Comparison of ENCODE assay signal across 14 cellular contexts in the genomic region with DNA sequence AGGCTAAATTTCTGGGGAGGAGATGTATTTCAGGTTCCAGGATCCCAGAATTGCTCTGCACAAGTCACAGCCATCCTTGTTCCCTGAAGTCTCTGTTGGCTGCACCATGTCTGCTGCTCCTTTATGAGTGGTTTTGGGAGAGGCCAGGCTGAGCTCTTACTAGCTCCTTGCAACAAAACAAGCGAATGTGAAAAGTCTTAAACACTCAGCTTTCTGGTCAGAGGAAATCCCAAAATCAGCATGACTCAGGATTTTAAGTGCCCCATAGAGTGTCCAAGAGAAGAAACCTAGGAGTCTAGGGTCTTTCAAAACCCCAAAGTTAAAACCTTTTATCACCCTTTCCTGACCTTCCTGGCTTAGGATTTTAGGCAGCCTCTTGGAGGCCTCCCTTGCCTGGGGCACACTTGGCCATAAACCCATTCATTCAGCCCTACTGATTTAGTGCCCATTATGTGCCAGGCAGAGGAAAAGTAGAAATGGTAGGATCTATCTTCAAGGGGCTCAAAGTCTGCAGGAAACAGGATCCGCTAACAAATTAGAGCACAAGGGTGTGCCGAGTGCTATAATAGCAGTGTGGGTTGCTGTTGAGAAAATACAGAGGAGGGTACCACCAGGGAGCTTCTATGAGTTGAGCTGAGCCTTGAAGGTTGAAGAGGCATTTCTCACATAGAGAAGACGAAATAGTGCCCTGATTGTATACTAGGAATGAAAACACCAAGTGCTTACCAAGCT. TPM values are rescaled to one million over a fixed set of nuclear protein-coding genes. Genes with fewer than 3 reads are reported as not detected.
DNase-seq lines count a peak whose midpoint lies in the region; ATAC-seq and TF ChIP-seq lines count a peak whose summit lies in the region.
"Had no signal": no experiment of that assay in that cellular context is flagged by ENCODE, and none has a peak within 500 bp of the region (broad histone marks: within the 10 kb centered on the region; RNA-seq: fewer than 3 reads in every experiment).

No MANE protein-coding gene starts in this region.

- peak overlapping the region; percentile 70 for H3K27ac Mint-ChIP-seq in activated B cell treated with CpG ODN at 0.5 μM for 24 hours

- no peaks in the 10 kb centered on the region for H3K4me1 ChIP-seq in HAP-1

- TF ChIP-seq CTCF in AG04450 (IDR thresholded peaks at IDR 0.05; ENCODE audit: low read depth, low read length), result no peak
- no peak for TF ChIP-seq CTCF in activated B cell treated with CpG ODN at 0.5 μM for 24 hours (IDR thresholded peaks at IDR 0.05)
- TF ChIP-seq CTCF in fibroblast of villous mesenchyme (IDR thresholded peaks at IDR 0.05; ENCODE audit: insufficient read depth, low read depth, low read length), result no peak
- no peak for TF ChIP-seq CTCF in dorsolateral prefrontal cortex (IDR thresholded peaks at IDR 0.05 in 54 of 56, conservative IDR thresholded peaks at IDR 0.05 in 2 of 56; ENCODE audit: low read depth in 1 of 56, partially characterized antibody in 56 of 56)

- ATAC-seq in activated B cell treated with CpG ODN at 0.5 μM for 24 hours (ENCODE audit: low read depth) (no peak), GM21717 (IDR thresholded peaks at IDR 0.05; ENCODE audit: unreplicated experiment) (no peak)

- peak overlapping the region; percentile 57 for H3K27ac ChIP-seq in AG04450 (ENCODE audit: low read depth, low read length)
- peak overlapping the region in 8 of 59 donors; percentile 17 to 98 (median 97) for H3K27ac ChIP-seq in dorsolateral prefrontal cortex

- H3K27me3 Mint-ChIP-seq in activated B cell treated with CpG ODN at 0.5 μM for 24 hours, result peaks cover under 1% of the 10 kb centered on the region

- intact Hi-C loops in activated B cell treated with CpG ODN at 0.5 μM for 24 hours (cut with micrococcal nuclease) (no loop called here), dorsolateral prefrontal cortex (cut with DNase I) (no loop called here)

- peaks cover 17% of the 10 kb centered on the region for H3K4me1 Mint-ChIP-seq in activated B cell treated with CpG ODN at 0.5 μM for 24 hours

- H3K36me3 Mint-ChIP-seq in activated B cell treated with CpG ODN at 0.5 μM for 24 hours (ENCODE audit: low read depth), result peaks cover 3% of the 10 kb centered on the region

- H3K9me3 ChIP-seq in AG04450 (ENCODE audit: control insufficient read depth, insufficient read depth, low read length), result no peaks in the 10 kb centered on the region; the same call in 1 of the 2 replicates
- no peaks in the 10 kb centered on the region for H3K9me3 ChIP-seq in HAP-1

- H3K4me3 ChIP-seq in AG04450 (ENCODE audit: low read depth, low read length) (no peak overlapping the region), fibroblast of villous mesenchyme (ENCODE audit: low read depth, low read length) (no peak overlapping the region), HAP-1 (no peak overlapping the region), dorsolateral prefrontal cortex (peak overlapping the region in 12 of 59 donors; percentile 66 to 95 (median 76))

- POLR2A ChIA-PET in AG04450 (lab: Yijun Ruan, JAX) (no interaction called here), activated B cell treated with CpG ODN at 0.5 μM for 24 hours (lab: Charles Lee) (interaction anchor here (0.6 to 0.7 kb wide), 3 partner anchors 12 to 1075 kb away, joined by 3 to 9 read pairs (median 8); no protein-coding TSS in a partner anchor)

- no peak for DNase-seq in AG04450 (ENCODE audit: low read depth, low spot score)
- DNase-seq in ELF-1 (ENCODE audit: low read depth, low spot score), result peak; percentile 39
- no peak for DNase-seq in activated B cell treated with CpG ODN at 0.5 μM for 24 hours
- DNase-seq in fibroblast of villous mesenchyme (ENCODE audit: low read depth), result peak; percentile 41
- no peak for DNase-seq in HAP-1 (ENCODE audit: low spot score in 2 of 2)
- DNase-seq in RKO (ENCODE audit: low spot score), result no peak
- no peak for DNase-seq in dorsolateral prefrontal cortex
- DNase-seq: dermis blood vessel endothelial cell; NCI-H1436; stimulated activated CD8-positive, alpha-beta memory T cell treated with anti-CD3 and anti-CD28 coated beads, Interleukin-4, amount 100 ng/mL, for 48 hours had no signal

- H3K9me3 Mint-ChIP-seq in activated B cell treated with CpG ODN at 0.5 μM for 24 hours, result no peaks in the 10 kb centered on the region

- peak overlapping the region; percentile 98 for H3K4me3 Mint-ChIP-seq in activated B cell treated with CpG ODN at 0.5 μM for 24 hours

- CTCF ChIA-PET in AG04450 (lab: Charles Lee) (no interaction called here), activated B cell treated with CpG ODN at 0.5 μM for 24 hours (lab: Charles Lee) (interaction anchor here (1.4 kb wide), 1 partner anchor 38 kb away, joined by 3 read pairs; no protein-coding TSS in a partner anchor)

- in situ Hi-C loops in HAP-1 (cut with MboI; ENCODE audit: low sequenced_read_pairs), result no loop called here

- H3K27me3 ChIP-seq in AG04450 (ENCODE audit: control insufficient read depth, insufficient read depth, low read length), result no peaks in the 10 kb centered on the region
- no peaks in the 10 kb centered on the region for H3K27me3 ChIP-seq in HAP-1 (ENCODE audit: low read depth)
- H3K27me3 ChIP-seq in dorsolateral prefrontal cortex, result no peaks in the 10 kb centered on the region

- no peaks in the 10 kb centered on the region for H3K36me3 ChIP-seq in HAP-1 (replicated peaks)

RNA-seq across cellular contexts. Expression of gene SOST, which starts 36.9 kb away (rescaled TPM):
- not detected in 2 replicates for polyA plus RNA-seq in AG04450 (2011; rRNA removed)
- not detected in 2 replicates for polyA minus RNA-seq in AG04450 (2011; rRNA and poly(A)+ RNA removed)
- total RNA-seq in activated B cell treated with CpG ODN at 0.5 μM for 24 hours (not detected in 2 replicates), fibroblast of villous mesenchyme (not detected in 2 replicates), dorsolateral prefrontal cortex (1 to 10 TPM in 1 of 120 experiments, under 1 TPM in 20, not detected in 99; 0.14 to 1.1 (median 0.29) TPM)
- total RNA-seq: activated CD8-positive, alpha-beta memory T cell treated with anti-CD3 and anti-CD28 coated beads for 36 hours; dermis blood vessel endothelial cell; kidney epithelial cell; renal cortical epithelial cell had no signal

RNA-seq across cellular contexts. Expression of gene DUSP3, which starts 57.1 kb away (rescaled TPM):
- 45.3 and 45.9 TPM in 2 replicates for polyA plus RNA-seq in AG04450 (2011; rRNA removed)
- polyA minus RNA-seq in AG04450 (2011; rRNA and poly(A)+ RNA removed), result 49.0 and 61.2 TPM in 2 replicates
- total RNA-seq in activated B cell treated with CpG ODN at 0.5 μM for 24 hours, result 16.4 and 16.6 TPM in 2 replicates
- total RNA-seq in fibroblast of villous mesenchyme, result 79.6 and 95.9 TPM in 2 replicates
- total RNA-seq in dorsolateral prefrontal cortex, result 100 to 1,000 TPM in 70 of 120 experiments, 10 to 100 TPM in 50; 65.6 to 156 (median 103) TPM

RNA-seq across cellular contexts. Expression of gene CFAP97D1, which starts 58.5 kb away (rescaled TPM):
- polyA plus RNA-seq in AG04450 (2011; rRNA removed), result 0.02 TPM in 1 of 2 replicates, not detected in the other
- not detected in 2 replicates for polyA minus RNA-seq in AG04450 (2011; rRNA and poly(A)+ RNA removed)
- not detected in 2 replicates for total RNA-seq in activated B cell treated with CpG ODN at 0.5 μM for 24 hours
- total RNA-seq in fibroblast of villous mesenchyme, result not detected in 2 replicates
- under 1 TPM in 56 of 120 experiments, not detected in 64; 0.07 to 0.89 (median 0.22) TPM for total RNA-seq in dorsolateral prefrontal cortex
- total RNA-seq: activated CD8-positive, alpha-beta memory T cell treated with anti-CD3 and anti-CD28 coated beads for 36 hours; dermis blood vessel endothelial cell; kidney epithelial cell had no signal

RNA-seq across cellular contexts. Expression of gene MEOX1, which starts 60.0 kb away (rescaled TPM):
- 0.05 and 0.07 TPM in 2 replicates for polyA plus RNA-seq in AG04450 (2011; rRNA removed)
- polyA minus RNA-seq in AG04450 (2011; rRNA and poly(A)+ RNA removed), result 0.13 and 0.18 TPM in 2 replicates
- total RNA-seq in activated B cell treated with CpG ODN at 0.5 μM for 24 hours, result not detected in 2 replicates
- total RNA-seq in fibroblast of villous mesenchyme, result 2.9 and 6.0 TPM in 2 replicates
- total RNA-seq in dorsolateral prefrontal cortex, result not detected
- total RNA-seq: renal cortical epithelial cell had no signal

Comparison
In these comparisons a context has a peak if more than half of its experiments do, and no peak if none do; other contexts are left out.
1. DNase-seq: peak in ELF-1 (single experiment) and fibroblast of villous mesenchyme (single experiment); none in AG04450 (single experiment), activated B cell treated with CpG ODN at 0.5 μM for 24 hours (single experiment), HAP-1 (0 of 2), RKO (single experiment) and dorsolateral prefrontal cortex (0 of 10).